24 cellular contexts compared by ENCODE assay signal in genomic region chr10:75538144-75538543, GRCh38.
DNase-seq lines count a peak whose midpoint lies in the region; ATAC-seq and TF ChIP-seq lines count a peak whose summit lies in the region.
"Had no signal": no experiment of that assay in that cellular context is flagged by ENCODE, and none has a peak within 500 bp of the region (broad histone marks: within the 10 kb centered on the region; RNA-seq: fewer than 3 reads in every experiment).

No MANE protein-coding gene starts in this region.

- H3K4me3 ChIP-seq in HEK293 (ENCODE audit: low read depth, low read length): no peak overlapping the region
- H3K4me3 ChIP-seq: K562, SJSA1 had no signal

- no peaks in the 10 kb centered on the region for H3K9me3 Mint-ChIP-seq in chondrocyte (ENCODE audit: low read depth)

- CTCF ChIA-PET in HEK293 (lab: Yijun Ruan, JAX): interaction anchor here (0.7 to 1.1 kb wide), 2 partner anchors 19 to 223 kb away, joined by 3 read pairs; no protein-coding TSS in a partner anchor

- peak overlapping the region; percentile 13 for H3K27ac Mint-ChIP-seq in chondrocyte (ENCODE audit: unreplicated experiment)
- H3K27ac Mint-ChIP-seq: CD8-positive, alpha-beta memory T cell had no signal

- H3K9me3 ChIP-seq in HEK293 (ENCODE audit: control insufficient read depth, insufficient read depth, low read depth, low read length): no peaks in the 10 kb centered on the region
- H3K9me3 ChIP-seq: SJSA1 had no signal

- no peak for TF ChIP-seq CTCF in HEK293 (tag by site-specific recombination; IDR thresholded peaks at IDR 0.05)
- no peak for TF ChIP-seq CTCF in chondrocyte (IDR thresholded peaks at IDR 0.05)

- no peaks in the 10 kb centered on the region for H3K36me3 ChIP-seq in HEK293 (ENCODE audit: control insufficient read depth in 2 of 2, insufficient read depth in 1 of 2, low read length in 2 of 2)
- H3K36me3 ChIP-seq: SJSA1 had no signal

- H3K27me3 Mint-ChIP-seq in chondrocyte (ENCODE audit: low read depth): peaks cover 5% of the 10 kb centered on the region

- H3K4me3 Mint-ChIP-seq in chondrocyte (ENCODE audit: unreplicated experiment): no peak overlapping the region
- H3K4me3 Mint-ChIP-seq: CD8-positive, alpha-beta memory T cell had no signal

- DNase-seq in NCI-H2171 treated with DMSO at 0.1 percent for 48 hours (lab: John Stamatoyannopoulos, UW): peak; percentile 2
- DNase-seq in NCI-H2171 (lab: John Stamatoyannopoulos, UW): no peak
- DNase-seq in chondrocyte (ENCODE audit: low spot score): no peak
- peak; percentile 26 for DNase-seq in iPS-NIHi11 (ENCODE audit: low spot score)
- no peak for DNase-seq in inferior parietal cortex (ENCODE audit: extremely low spot score)
- no peak for DNase-seq in LoVo (ENCODE audit: low spot score)
- DNase-seq: Calu3; CD8-positive, alpha-beta memory T cell; DMS153; H7; MM.1S; NCI-H1048; NCI-H1694; NCI-H446; NCI-H774; T-helper 1 cell had no signal

- no peak for ATAC-seq in GM19467 (IDR thresholded peaks at IDR 0.05; ENCODE audit: unreplicated experiment)
- ATAC-seq: HepG2, K562, Right ventricle myocardium inferior had no signal

- peaks cover 54% of the 10 kb centered on the region for H3K4me1 Mint-ChIP-seq in chondrocyte (ENCODE audit: low read depth)
- H3K4me1 Mint-ChIP-seq: CD8-positive, alpha-beta memory T cell had no signal

- H3K36me3 Mint-ChIP-seq in chondrocyte (ENCODE audit: low read depth): no peaks in the 10 kb centered on the region
- H3K36me3 Mint-ChIP-seq: CD8-positive, alpha-beta memory T cell had no signal

- peaks cover 7% of the 10 kb centered on the region; the same call in 1 of the 2 replicates for H3K4me1 ChIP-seq in HEK293 (ENCODE audit: control insufficient read depth, insufficient read depth, low read length)
- H3K4me1 ChIP-seq: SJSA1 had no signal

- H3K27ac ChIP-seq in HEK293 (ENCODE audit: extremely low read depth, low read depth, low read length): no peak overlapping the region
- H3K27ac ChIP-seq: C4-2B, HL-60, SJSA1 had no signal

- POLR2A ChIA-PET in HEK293 (lab: Yijun Ruan, JAX): interaction anchor here (1.2 kb wide), 1 partner anchor 136 kb away, joined by 3 read pairs; the partner anchor contains the start of gene ZNF503

TF ChIP-seq in HEK293, 187 proteins besides CTCF, POLR2A, EP300 and RAD21 (continues in another document):
- TF ChIP-seq ZIC2 (tag by site-specific recombination; IDR thresholded peaks at IDR 0.05): no peak
- TF ChIP-seq ELK4 (IDR thresholded peaks at IDR 0.05; ENCODE audit: borderline replicate concordance, low read depth, low read length): no peak
- no peak for TF ChIP-seq ZNF404 (tag by site-specific recombination; IDR thresholded peaks at IDR 0.05)
- TF ChIP-seq ZNF560 (tag by site-specific recombination; IDR thresholded peaks at IDR 0.05; ENCODE audit: borderline replicate concordance): no peak
- no peak for TF ChIP-seq ZBTB26 (tag by site-specific recombination; optimal IDR thresholded peaks at IDR 0.05)
- no peak for TF ChIP-seq KLF10 (tag by site-specific recombination; IDR thresholded peaks at IDR 0.05)
- no peak for TF ChIP-seq ZNF776 (tag by site-specific recombination; IDR thresholded peaks at IDR 0.05; ENCODE audit: borderline replicate concordance)
- TF ChIP-seq ZNF580 (tag by site-specific recombination; IDR thresholded peaks at IDR 0.05): no peak
- TF ChIP-seq ZBTB17 (tag by site-specific recombination; IDR thresholded peaks at IDR 0.05): no peak
- TF ChIP-seq ZNF433 (tag by site-specific recombination; IDR thresholded peaks at IDR 0.05; ENCODE audit: low read depth): no peak
- TF ChIP-seq BCL11A (tag by site-specific recombination; IDR thresholded peaks at IDR 0.05; ENCODE audit: low read depth): no peak
- TF ChIP-seq TRIM28 (IDR thresholded peaks at IDR 0.05; ENCODE audit: borderline replicate concordance, low read length): no peak
- no peak for TF ChIP-seq ZNF221 (tag by site-specific recombination; IDR thresholded peaks at IDR 0.05; ENCODE audit: borderline replicate concordance)
- no peak for TF ChIP-seq ZNF132 (tag by site-specific recombination; IDR thresholded peaks at IDR 0.05; ENCODE audit: borderline replicate concordance)
- no peak for TF ChIP-seq RBAK (tag by site-specific recombination; IDR thresholded peaks at IDR 0.05)
- TF ChIP-seq ZNF629 (tag by site-specific recombination; IDR thresholded peaks at IDR 0.05): no peak
- TF ChIP-seq BCL11B (tag by site-specific recombination; IDR thresholded peaks at IDR 0.05; ENCODE audit: low read depth): no peak
- TF ChIP-seq IKZF3 (tag by site-specific recombination; IDR thresholded peaks at IDR 0.05): peak; percentile 63; the same call in 1 of the 2 replicates
- TF ChIP-seq MZF1 (tag by site-specific recombination; IDR thresholded peaks at IDR 0.05; ENCODE audit: borderline replicate concordance): no peak
- no peak for TF ChIP-seq ZNF175 (tag by site-specific recombination; IDR thresholded peaks at IDR 0.05)
- TF ChIP-seq ZNF510 (tag by site-specific recombination; IDR thresholded peaks at IDR 0.05; ENCODE audit: insufficient replicate concordance): no peak
- TF ChIP-seq ZNF677 (tag by site-specific recombination; IDR thresholded peaks at IDR 0.05): no peak
- TF ChIP-seq KLF8 (tag by site-specific recombination; IDR thresholded peaks at IDR 0.05): no peak
- TF ChIP-seq ZBTB10 (tag by site-specific recombination; IDR thresholded peaks at IDR 0.05): no peak
- no peak for TF ChIP-seq ZNF843 (tag by site-specific recombination; IDR thresholded peaks at IDR 0.05)
- TF ChIP-seq ZNF585B (tag by site-specific recombination; IDR thresholded peaks at IDR 0.05): no peak
- no peak for TF ChIP-seq PBX3 (CRISPR knock-in tag; IDR thresholded peaks at IDR 0.05)

Comparison
In these comparisons a context has a peak if more than half of its experiments do, and no peak if none do; other contexts are left out.
1. DNase-seq: peak in NCI-H2171 treated with DMSO at 0.1 percent for 48 hours (single experiment) and iPS-NIHi11 (single experiment); none in NCI-H2171 (single experiment), chondrocyte (single experiment), inferior parietal cortex (single experiment) and LoVo (single experiment).